12 cellular contexts compared by ENCODE assay signal in genomic region chr5:68286612-68286912, GRCh38.
DNase-seq lines count a peak whose midpoint lies in the region; ATAC-seq and TF ChIP-seq lines count a peak whose summit lies in the region.
"Had no signal": no experiment of that assay in that cellular context is flagged by ENCODE, and none has a peak within 500 bp of the region (broad histone marks: within the 10 kb centered on the region; RNA-seq: fewer than 3 reads in every experiment).

No MANE protein-coding gene starts in this region.

- H3K4me3 Mint-ChIP-seq in stimulated activated naive CD8-positive, alpha-beta T cell treated with anti-CD3 and anti-CD28 coated beads, Interleukin-15, Interleukin-2, amounts not matched to agents 100 ng/mL and 50 ng/mL, for 24 hours, result peak overlapping the region; percentile 4
- peak overlapping the region; percentile 77 for H3K4me3 Mint-ChIP-seq in activated T-helper 17 cell treated with anti-CD3 and anti-CD28 coated beads, Interleukin-2, amount 50 U/mL, for 72 hours
- H3K4me3 Mint-ChIP-seq in mesothelial cell of epicardium, result no peak overlapping the region
- H3K4me3 Mint-ChIP-seq: dendritic cell treated with granulocyte-macrophage colony-stimulating factor and Interleukin-4, amounts not matched to agents 40 ng/mL and 50 ng/mL, for 4 days had no signal

- no peaks in the 10 kb centered on the region for H3K27me3 Mint-ChIP-seq in stimulated activated naive CD8-positive, alpha-beta T cell treated with anti-CD3 and anti-CD28 coated beads, Interleukin-15, Interleukin-2, amounts not matched to agents 100 ng/mL and 50 ng/mL, for 24 hours
- H3K27me3 Mint-ChIP-seq in activated T-helper 17 cell treated with anti-CD3 and anti-CD28 coated beads, Interleukin-2, amount 50 U/mL, for 72 hours, result no peaks in the 10 kb centered on the region
- H3K27me3 Mint-ChIP-seq in mesothelial cell of epicardium (ENCODE audit: low read depth), result no peaks in the 10 kb centered on the region
- H3K27me3 Mint-ChIP-seq: dendritic cell treated with granulocyte-macrophage colony-stimulating factor and Interleukin-4, amounts not matched to agents 40 ng/mL and 50 ng/mL, for 4 days had no signal

- H3K9me3 Mint-ChIP-seq in stimulated activated naive CD8-positive, alpha-beta T cell treated with anti-CD3 and anti-CD28 coated beads, Interleukin-15, Interleukin-2, amounts not matched to agents 100 ng/mL and 50 ng/mL, for 24 hours, result no peaks in the 10 kb centered on the region
- H3K9me3 Mint-ChIP-seq in activated T-helper 17 cell treated with anti-CD3 and anti-CD28 coated beads, Interleukin-2, amount 50 U/mL, for 72 hours, result no peaks in the 10 kb centered on the region
- no peaks in the 10 kb centered on the region for H3K9me3 Mint-ChIP-seq in mesothelial cell of epicardium
- H3K9me3 Mint-ChIP-seq: dendritic cell treated with granulocyte-macrophage colony-stimulating factor and Interleukin-4, amounts not matched to agents 40 ng/mL and 50 ng/mL, for 4 days had no signal

- H3K4me1 Mint-ChIP-seq in stimulated activated naive CD8-positive, alpha-beta T cell treated with anti-CD3 and anti-CD28 coated beads, Interleukin-15, Interleukin-2, amounts not matched to agents 100 ng/mL and 50 ng/mL, for 24 hours (ENCODE audit: low read depth), result peaks cover 96% of the 10 kb centered on the region
- peaks cover 55% of the 10 kb centered on the region for H3K4me1 Mint-ChIP-seq in activated T-helper 17 cell treated with anti-CD3 and anti-CD28 coated beads, Interleukin-2, amount 50 U/mL, for 72 hours
- peaks cover 56% of the 10 kb centered on the region for H3K4me1 Mint-ChIP-seq in mesothelial cell of epicardium

- no peaks in the 10 kb centered on the region for H3K27me3 ChIP-seq in vagina

- peaks cover 46% of the 10 kb centered on the region for H3K36me3 Mint-ChIP-seq in stimulated activated naive CD8-positive, alpha-beta T cell treated with anti-CD3 and anti-CD28 coated beads, Interleukin-15, Interleukin-2, amounts not matched to agents 100 ng/mL and 50 ng/mL, for 24 hours (ENCODE audit: low read depth)
- peaks cover 64% of the 10 kb centered on the region for H3K36me3 Mint-ChIP-seq in activated T-helper 17 cell treated with anti-CD3 and anti-CD28 coated beads, Interleukin-2, amount 50 U/mL, for 72 hours (ENCODE audit: low read depth)
- H3K36me3 Mint-ChIP-seq in mesothelial cell of epicardium, result peaks cover 13% of the 10 kb centered on the region

- H3K9me3 ChIP-seq in vagina, result no peaks in the 10 kb centered on the region

- ATAC-seq in stimulated activated naive CD8-positive, alpha-beta T cell treated with anti-CD3 and anti-CD28 coated beads, Interleukin-15, Interleukin-2, amounts not matched to agents 100 U/mL and 50 U/mL, for 24 hours, result no peak
- ATAC-seq in activated T-helper 17 cell treated with anti-CD3 and anti-CD28 coated beads, Interleukin-2, amount 50 U/mL, for 72 hours (replicated peaks), result no peak
- ATAC-seq in HG02571 (IDR thresholded peaks at IDR 0.05; ENCODE audit: unreplicated experiment) (no peak), HG02678 (IDR thresholded peaks at IDR 0.05; ENCODE audit: unreplicated experiment) (no peak)

- TF ChIP-seq POLR2A in vagina (IDR thresholded peaks at IDR 0.05), result no peak

- peaks cover 0 to 30% of the 10 kb centered on the region in 2 donors for H3K36me3 ChIP-seq in vagina

- no peak overlapping the region for H3K4me3 ChIP-seq in vagina

- DNase-seq in stimulated activated naive CD8-positive, alpha-beta T cell treated with anti-CD3 and anti-CD28 coated beads, Interleukin-15, Interleukin-2, amounts not matched to agents 100 U/mL and 50 U/mL, for 24 hours, result no peak
- no peak for DNase-seq in mesothelial cell of epicardium (ENCODE audit: low spot score in 2 of 2, unreplicated experiment in 2 of 2)
- DNase-seq in vagina (ENCODE audit: extremely low spot score in 2 of 2), result no peak
- DNase-seq in NCI-H2081 (lab: John Stamatoyannopoulos, UW), result no peak
- DNase-seq: NCI-H1092; stimulated activated CD8-positive, alpha-beta memory T cell treated with anti-CD3 and anti-CD28 coated beads, Interleukin-4, amount 100 ng/mL, for 48 hours; T1000 had no signal

- peaks cover 84% of the 10 kb centered on the region for H3K4me1 ChIP-seq in vagina

- no peak for TF ChIP-seq CTCF in mesothelial cell of epicardium (IDR thresholded peaks at IDR 0.05; ENCODE audit: unreplicated experiment)
- no peak for TF ChIP-seq CTCF in vagina (IDR thresholded peaks at IDR 0.05)

- intact Hi-C loops in vagina (cut with DNase I), result loop anchor here (5.0 kb wide), 1 partner anchor 676 kb away; no protein-coding TSS in a partner anchor

- H3K27ac Mint-ChIP-seq in stimulated activated naive CD8-positive, alpha-beta T cell treated with anti-CD3 and anti-CD28 coated beads, Interleukin-15, Interleukin-2, amounts not matched to agents 100 ng/mL and 50 ng/mL, for 24 hours, result peak overlapping the region; percentile 94
- no peak overlapping the region for H3K27ac Mint-ChIP-seq in activated T-helper 17 cell treated with anti-CD3 and anti-CD28 coated beads, Interleukin-2, amount 50 U/mL, for 72 hours
- peak overlapping the region; percentile 61 for H3K27ac Mint-ChIP-seq in mesothelial cell of epicardium
- H3K27ac Mint-ChIP-seq: dendritic cell treated with granulocyte-macrophage colony-stimulating factor and Interleukin-4, amounts not matched to agents 40 ng/mL and 50 ng/mL, for 4 days had no signal

- H3K27ac ChIP-seq in vagina, result peak overlapping the region; percentile 79
